1 cellular context compared by ENCODE assay signal in the genomic region with DNA sequence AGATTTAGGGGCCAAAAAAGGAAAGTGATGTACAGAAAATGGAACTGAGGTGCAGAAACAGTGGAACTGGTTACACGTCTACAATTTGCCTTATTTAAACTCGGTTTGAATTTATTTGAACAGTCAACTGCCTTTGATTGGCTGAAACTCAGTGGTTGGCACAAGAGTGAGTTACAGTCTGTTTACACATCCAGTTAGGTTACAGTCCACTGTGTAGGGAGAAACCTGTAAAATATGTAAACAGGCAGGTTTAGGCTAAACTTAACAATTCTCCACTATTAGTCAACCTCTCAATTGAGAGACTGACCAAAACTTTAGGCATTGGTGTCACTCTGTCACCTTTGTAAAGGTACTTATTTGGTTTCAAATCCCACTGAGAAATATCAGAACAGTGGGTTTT.
TF ChIP-seq lines count a peak whose summit lies in the region.

No MANE protein-coding gene starts in this region.

TF ChIP-seq in HepG2, 621 proteins besides CTCF, POLR2A, EP300 and RAD21 (continues in another document):
- TF ChIP-seq POGZ (CRISPR knock-in tag; IDR thresholded peaks at IDR 0.05) (peak; percentile 82), ZSCAN12 (CRISPR knock-in tag; IDR thresholded peaks at IDR 0.05) (no peak), IRF2 (CRISPR knock-in tag; IDR thresholded peaks at IDR 0.05) (no peak), ZNF644 (CRISPR knock-in tag; IDR thresholded peaks at IDR 0.05; ENCODE audit: low read depth) (peak; percentile 67; the same call in 1 of the 2 replicates), LCORL (IDR thresholded peaks at IDR 0.05) (no peak), LCORL (CRISPR knock-in tag; IDR thresholded peaks at IDR 0.05) (0 out of 2 replicates have a peak, but pooled peaks have one; percentile 32), MED1 (CRISPR knock-in tag; IDR thresholded peaks at IDR 0.05) (0 out of 2 replicates have a peak, but pooled peaks have one; percentile 16), SOX6 (IDR thresholded peaks at IDR 0.05) (no peak), SOX6 (CRISPR knock-in tag; IDR thresholded peaks at IDR 0.05) (0 out of 2 replicates have a peak, but pooled peaks have one; percentile 18), SAFB2 (CRISPR knock-in tag; IDR thresholded peaks at IDR 0.05; ENCODE audit: borderline replicate concordance, low read depth) (no peak), RORA (CRISPR knock-in tag; IDR thresholded peaks at IDR 0.05) (no peak), ZNF431 (CRISPR knock-in tag; IDR thresholded peaks at IDR 0.05; ENCODE audit: borderline replicate concordance, low read depth) (no peak), TEAD3 (CRISPR knock-in tag; optimal IDR thresholded peaks at IDR 0.05; ENCODE audit: borderline replicate concordance) (peak; percentile 10), ZC3H13 (CRISPR knock-in tag; IDR thresholded peaks at IDR 0.05) (no peak), ZNF263 (CRISPR knock-in tag; IDR thresholded peaks at IDR 0.05) (no peak), ZMYM4 (CRISPR knock-in tag; IDR thresholded peaks at IDR 0.05) (peak; percentile 93), SMC3 (IDR thresholded peaks at IDR 0.05; ENCODE audit: low read length) (no peak), ZNF317 (CRISPR knock-in tag; IDR thresholded peaks at IDR 0.05) (no peak), ZNF781 (CRISPR knock-in tag; IDR thresholded peaks at IDR 0.05; ENCODE audit: borderline replicate concordance, not compliant biosample characterization) (no peak), FOXP1 (IDR thresholded peaks at IDR 0.05) (no peak), FOXP1 (CRISPR knock-in tag; IDR thresholded peaks at IDR 0.05) (peak; percentile 47; the same call in 1 of the 2 replicates), RBFOX2 (IDR thresholded peaks at IDR 0.05; ENCODE audit: low read depth, low read length) (0 out of 2 replicates have a peak, but pooled peaks have one; percentile 24), SNAI1 (CRISPR knock-in tag; IDR thresholded peaks at IDR 0.05; ENCODE audit: borderline replicate concordance) (no peak), ZBTB7A (CRISPR knock-in tag; IDR thresholded peaks at IDR 0.05) (no peak), ZNF766 (CRISPR knock-in tag; IDR thresholded peaks at IDR 0.05; ENCODE audit: borderline replicate concordance) (no peak), NFIB (CRISPR knock-in tag; IDR thresholded peaks at IDR 0.05; ENCODE audit: borderline replicate concordance) (no peak), SOX13 (IDR thresholded peaks at IDR 0.05) (no peak), SOX13 (CRISPR knock-in tag; conservative IDR thresholded peaks at IDR 0.05 in 1 of 2, IDR thresholded peaks at IDR 0.05 in 1 of 2) (peak in 1 of 2 experiments; percentile 32; a peak in 1 of 4 replicates), SMARCC2 (IDR thresholded peaks at IDR 0.05) (no peak), ZNF605 (CRISPR knock-in tag; IDR thresholded peaks at IDR 0.05) (no peak), NFYB (CRISPR knock-in tag; IDR thresholded peaks at IDR 0.05) (peak; percentile 73)
- TF ChIP-seq, protein P1, sequence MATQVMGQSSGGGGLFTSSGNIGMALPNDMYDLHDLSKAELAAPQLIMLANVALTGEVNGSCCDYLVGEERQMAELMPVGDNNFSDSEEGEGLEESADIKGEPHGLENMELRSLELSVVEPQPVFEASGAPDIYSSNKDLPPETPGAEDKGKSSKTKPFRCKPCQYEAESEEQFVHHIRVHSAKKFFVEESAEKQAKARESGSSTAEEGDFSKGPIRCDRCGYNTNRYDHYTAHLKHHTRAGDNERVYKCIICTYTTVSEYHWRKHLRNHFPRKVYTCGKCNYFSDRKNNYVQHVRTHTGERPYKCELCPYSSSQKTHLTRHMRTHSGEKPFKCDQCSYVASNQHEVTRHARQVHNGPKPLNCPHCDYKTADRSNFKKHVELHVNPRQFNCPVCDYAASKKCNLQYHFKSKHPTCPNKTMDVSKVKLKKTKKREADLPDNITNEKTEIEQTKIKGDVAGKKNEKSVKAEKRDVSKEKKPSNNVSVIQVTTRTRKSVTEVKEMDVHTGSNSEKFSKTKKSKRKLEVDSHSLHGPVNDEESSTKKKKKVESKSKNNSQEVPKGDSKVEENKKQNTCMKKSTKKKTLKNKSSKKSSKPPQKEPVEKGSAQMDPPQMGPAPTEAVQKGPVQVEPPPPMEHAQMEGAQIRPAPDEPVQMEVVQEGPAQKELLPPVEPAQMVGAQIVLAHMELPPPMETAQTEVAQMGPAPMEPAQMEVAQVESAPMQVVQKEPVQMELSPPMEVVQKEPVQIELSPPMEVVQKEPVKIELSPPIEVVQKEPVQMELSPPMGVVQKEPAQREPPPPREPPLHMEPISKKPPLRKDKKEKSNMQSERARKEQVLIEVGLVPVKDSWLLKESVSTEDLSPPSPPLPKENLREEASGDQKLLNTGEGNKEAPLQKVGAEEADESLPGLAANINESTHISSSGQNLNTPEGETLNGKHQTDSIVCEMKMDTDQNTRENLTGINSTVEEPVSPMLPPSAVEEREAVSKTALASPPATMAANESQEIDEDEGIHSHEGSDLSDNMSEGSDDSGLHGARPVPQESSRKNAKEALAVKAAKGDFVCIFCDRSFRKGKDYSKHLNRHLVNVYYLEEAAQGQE (IDR thresholded peaks at IDR 0.05; ENCODE audit: borderline replicate concordance in 1 of 2, low read depth in 1 of 2, low read length in 2 of 2): no peak
- TF ChIP-seq, protein P2, sequence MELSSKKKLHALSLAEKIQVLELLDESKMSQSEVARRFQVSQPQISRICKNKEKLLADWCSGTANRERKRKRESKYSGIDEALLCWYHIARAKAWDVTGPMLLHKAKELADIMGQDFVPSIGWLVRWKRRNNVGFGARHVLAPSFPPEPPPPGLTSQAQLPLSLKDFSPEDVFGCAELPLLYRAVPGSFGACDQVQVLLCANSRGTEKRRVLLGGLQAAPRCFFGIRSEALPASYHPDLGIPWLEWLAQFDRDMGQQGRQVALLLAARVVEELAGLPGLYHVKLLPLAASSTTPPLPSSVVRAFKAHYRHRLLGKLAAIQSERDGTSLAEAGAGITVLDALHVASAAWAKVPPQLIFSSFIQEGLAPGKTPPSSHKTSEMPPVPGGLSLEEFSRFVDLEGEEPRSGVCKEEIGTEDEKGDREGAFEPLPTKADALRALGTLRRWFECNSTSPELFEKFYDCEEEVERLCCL (CRISPR knock-in tag; IDR thresholded peaks at IDR 0.05; ENCODE audit: borderline replicate concordance): no peak
- TF ChIP-seq, protein P3, sequence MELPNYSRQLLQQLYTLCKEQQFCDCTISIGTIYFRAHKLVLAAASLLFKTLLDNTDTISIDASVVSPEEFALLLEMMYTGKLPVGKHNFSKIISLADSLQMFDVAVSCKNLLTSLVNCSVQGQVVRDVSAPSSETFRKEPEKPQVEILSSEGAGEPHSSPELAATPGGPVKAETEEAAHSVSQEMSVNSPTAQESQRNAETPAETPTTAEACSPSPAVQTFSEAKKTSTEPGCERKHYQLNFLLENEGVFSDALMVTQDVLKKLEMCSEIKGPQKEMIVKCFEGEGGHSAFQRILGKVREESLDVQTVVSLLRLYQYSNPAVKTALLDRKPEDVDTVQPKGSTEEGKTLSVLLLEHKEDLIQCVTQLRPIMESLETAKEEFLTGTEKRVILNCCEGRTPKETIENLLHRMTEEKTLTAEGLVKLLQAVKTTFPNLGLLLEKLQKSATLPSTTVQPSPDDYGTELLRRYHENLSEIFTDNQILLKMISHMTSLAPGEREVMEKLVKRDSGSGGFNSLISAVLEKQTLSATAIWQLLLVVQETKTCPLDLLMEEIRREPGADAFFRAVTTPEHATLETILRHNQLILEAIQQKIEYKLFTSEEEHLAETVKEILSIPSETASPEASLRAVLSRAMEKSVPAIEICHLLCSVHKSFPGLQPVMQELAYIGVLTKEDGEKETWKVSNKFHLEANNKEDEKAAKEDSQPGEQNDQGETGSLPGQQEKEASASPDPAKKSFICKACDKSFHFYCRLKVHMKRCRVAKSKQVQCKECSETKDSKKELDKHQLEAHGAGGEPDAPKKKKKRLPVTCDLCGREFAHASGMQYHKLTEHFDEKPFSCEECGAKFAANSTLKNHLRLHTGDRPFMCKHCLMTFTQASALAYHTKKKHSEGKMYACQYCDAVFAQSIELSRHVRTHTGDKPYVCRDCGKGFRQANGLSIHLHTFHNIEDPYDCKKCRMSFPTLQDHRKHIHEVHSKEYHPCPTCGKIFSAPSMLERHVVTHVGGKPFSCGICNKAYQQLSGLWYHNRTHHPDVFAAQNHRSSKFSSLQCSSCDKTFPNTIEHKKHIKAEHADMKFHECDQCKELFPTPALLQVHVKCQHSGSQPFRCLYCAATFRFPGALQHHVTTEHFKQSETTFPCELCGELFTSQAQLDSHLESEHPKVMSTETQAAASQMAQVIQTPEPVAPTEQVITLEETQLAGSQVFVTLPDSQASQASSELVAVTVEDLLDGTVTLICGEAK (IDR thresholded peaks at IDR 0.05): no peak
- TF ChIP-seq, protein P3 (CRISPR knock-in tag; IDR thresholded peaks at IDR 0.05): no peak
- TF ChIP-seq, protein P4, sequence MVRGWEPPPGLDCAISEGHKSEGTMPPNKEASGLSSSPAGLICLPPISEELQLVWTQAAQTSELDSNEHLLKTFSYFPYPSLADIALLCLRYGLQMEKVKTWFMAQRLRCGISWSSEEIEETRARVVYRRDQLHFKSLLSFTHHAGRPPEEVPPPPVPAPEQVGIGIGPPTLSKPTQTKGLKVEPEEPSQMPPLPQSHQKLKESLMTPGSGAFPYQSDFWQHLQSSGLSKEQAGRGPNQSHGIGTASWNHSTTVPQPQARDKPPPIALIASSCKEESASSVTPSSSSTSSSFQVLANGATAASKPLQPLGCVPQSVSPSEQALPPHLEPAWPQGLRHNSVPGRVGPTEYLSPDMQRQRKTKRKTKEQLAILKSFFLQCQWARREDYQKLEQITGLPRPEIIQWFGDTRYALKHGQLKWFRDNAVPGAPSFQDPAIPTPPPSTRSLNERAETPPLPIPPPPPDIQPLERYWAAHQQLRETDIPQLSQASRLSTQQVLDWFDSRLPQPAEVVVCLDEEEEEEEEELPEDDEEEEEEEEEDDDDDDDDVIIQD (CRISPR knock-in tag; IDR thresholded peaks at IDR 0.05; ENCODE audit: low read depth): peak; percentile 98; the same call in 1 of the 2 replicates
- TF ChIP-seq, protein P5, sequence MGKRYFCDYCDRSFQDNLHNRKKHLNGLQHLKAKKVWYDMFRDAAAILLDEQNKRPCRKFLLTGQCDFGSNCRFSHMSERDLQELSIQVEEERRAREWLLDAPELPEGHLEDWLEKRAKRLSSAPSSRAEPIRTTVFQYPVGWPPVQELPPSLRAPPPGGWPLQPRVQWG (CRISPR knock-in tag; IDR thresholded peaks at IDR 0.05; ENCODE audit: borderline replicate concordance, low read depth): no peak
- TF ChIP-seq, protein P6, sequence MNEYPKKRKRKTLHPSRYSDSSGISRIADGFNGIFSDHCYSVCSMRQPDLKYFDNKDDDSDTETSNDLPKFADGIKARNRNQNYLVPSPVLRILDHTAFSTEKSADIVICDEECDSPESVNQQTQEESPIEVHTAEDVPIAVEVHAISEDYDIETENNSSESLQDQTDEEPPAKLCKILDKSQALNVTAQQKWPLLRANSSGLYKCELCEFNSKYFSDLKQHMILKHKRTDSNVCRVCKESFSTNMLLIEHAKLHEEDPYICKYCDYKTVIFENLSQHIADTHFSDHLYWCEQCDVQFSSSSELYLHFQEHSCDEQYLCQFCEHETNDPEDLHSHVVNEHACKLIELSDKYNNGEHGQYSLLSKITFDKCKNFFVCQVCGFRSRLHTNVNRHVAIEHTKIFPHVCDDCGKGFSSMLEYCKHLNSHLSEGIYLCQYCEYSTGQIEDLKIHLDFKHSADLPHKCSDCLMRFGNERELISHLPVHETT (CRISPR knock-in tag; conservative IDR thresholded peaks at IDR 0.05): no peak
- TF ChIP-seq, protein P7, sequence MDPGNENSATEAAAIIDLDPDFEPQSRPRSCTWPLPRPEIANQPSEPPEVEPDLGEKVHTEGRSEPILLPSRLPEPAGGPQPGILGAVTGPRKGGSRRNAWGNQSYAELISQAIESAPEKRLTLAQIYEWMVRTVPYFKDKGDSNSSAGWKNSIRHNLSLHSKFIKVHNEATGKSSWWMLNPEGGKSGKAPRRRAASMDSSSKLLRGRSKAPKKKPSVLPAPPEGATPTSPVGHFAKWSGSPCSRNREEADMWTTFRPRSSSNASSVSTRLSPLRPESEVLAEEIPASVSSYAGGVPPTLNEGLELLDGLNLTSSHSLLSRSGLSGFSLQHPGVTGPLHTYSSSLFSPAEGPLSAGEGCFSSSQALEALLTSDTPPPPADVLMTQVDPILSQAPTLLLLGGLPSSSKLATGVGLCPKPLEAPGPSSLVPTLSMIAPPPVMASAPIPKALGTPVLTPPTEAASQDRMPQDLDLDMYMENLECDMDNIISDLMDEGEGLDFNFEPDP (CRISPR knock-in tag; conservative IDR thresholded peaks at IDR 0.05): no peak
- TF ChIP-seq, protein P8, sequence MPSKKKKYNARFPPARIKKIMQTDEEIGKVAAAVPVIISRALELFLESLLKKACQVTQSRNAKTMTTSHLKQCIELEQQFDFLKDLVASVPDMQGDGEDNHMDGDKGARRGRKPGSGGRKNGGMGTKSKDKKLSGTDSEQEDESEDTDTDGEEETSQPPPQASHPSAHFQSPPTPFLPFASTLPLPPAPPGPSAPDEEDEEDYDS (CRISPR knock-in tag; IDR thresholded peaks at IDR 0.05): 0 out of 2 replicates have a peak, but pooled peaks have one; percentile 22
- TF ChIP-seq, protein P9, sequence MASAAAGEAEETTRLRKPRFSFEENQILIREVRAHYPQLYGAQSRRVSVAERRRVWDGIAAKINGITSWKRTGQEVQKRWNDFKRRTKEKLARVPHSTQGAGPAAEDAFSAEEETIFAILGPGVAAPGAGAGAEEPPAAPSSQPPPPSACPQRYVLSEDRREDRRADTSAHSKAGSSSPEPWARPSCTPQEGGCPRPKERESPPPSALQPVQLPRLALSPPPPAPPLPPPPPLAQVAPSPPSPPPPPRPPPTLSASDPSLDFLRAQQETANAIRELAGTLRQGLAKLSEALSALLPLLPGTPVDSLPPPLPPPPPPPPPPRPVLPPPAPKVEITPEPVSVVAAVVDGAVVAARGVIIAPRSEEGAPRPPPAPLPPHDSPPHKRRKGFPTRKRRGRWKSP (CRISPR knock-in tag; IDR thresholded peaks at IDR 0.05): no peak
